1 cellular context compared by ENCODE assay signal in genomic region chr19:8259142-8259921, GRCh38.
TF ChIP-seq lines count a peak whose summit lies in the region.

No MANE protein-coding gene starts in this region.

TF ChIP-seq in HEK293, 187 proteins besides CTCF, POLR2A, EP300 and RAD21:
- TF ChIP-seq ZNF621 (tag by site-specific recombination; IDR thresholded peaks at IDR 0.05), result no peak
- TF ChIP-seq SP2 (tag by site-specific recombination; IDR thresholded peaks at IDR 0.05), result no peak
- no peak for TF ChIP-seq ZNF843 (tag by site-specific recombination; IDR thresholded peaks at IDR 0.05)
- no peak for TF ChIP-seq ZNF398 (tag by site-specific recombination; IDR thresholded peaks at IDR 0.05)
- no peak for TF ChIP-seq ZNF555 (tag by site-specific recombination; conservative IDR thresholded peaks at IDR 0.05)
- no peak for TF ChIP-seq ZSCAN30 (tag by site-specific recombination; IDR thresholded peaks at IDR 0.05)
- no peak for TF ChIP-seq MZF1 (tag by site-specific recombination; IDR thresholded peaks at IDR 0.05; ENCODE audit: borderline replicate concordance)
- TF ChIP-seq PBX3 (CRISPR knock-in tag; IDR thresholded peaks at IDR 0.05), result no peak
- peak; percentile 98 for TF ChIP-seq ZNF623 (tag by site-specific recombination; IDR thresholded peaks at IDR 0.05)
- TF ChIP-seq ZFP3 (tag by site-specific recombination; IDR thresholded peaks at IDR 0.05; ENCODE audit: low read depth), result peak; percentile 88
- TF ChIP-seq ZNF777 (tag by site-specific recombination; IDR thresholded peaks at IDR 0.05; ENCODE audit: borderline replicate concordance), result no peak
- TF ChIP-seq ZNF280D (tag by site-specific recombination; IDR thresholded peaks at IDR 0.05), result no peak
- no peak for TF ChIP-seq TCF7L2 (IDR thresholded peaks at IDR 0.05; ENCODE audit: borderline replicate concordance, low read depth, low read length)
- no peak for TF ChIP-seq ZNF561 (tag by site-specific recombination; IDR thresholded peaks at IDR 0.05; ENCODE audit: borderline replicate concordance)
- TF ChIP-seq EGR2 (tag by site-specific recombination; IDR thresholded peaks at IDR 0.05; ENCODE audit: low read depth), result 0 out of 2 replicates have a peak, but pooled peaks have one; percentile 48
- peak; percentile 52 for TF ChIP-seq ZFHX2 (tag by site-specific recombination; conservative IDR thresholded peaks at IDR 0.05)
- TF ChIP-seq ZNF16 (tag by site-specific recombination; IDR thresholded peaks at IDR 0.05; ENCODE audit: low read depth), result peak; percentile 46; the same call in 1 of the 2 replicates
- TF ChIP-seq ZBTB8A (tag by site-specific recombination; IDR thresholded peaks at IDR 0.05), result no peak
- TF ChIP-seq ZNF629 (tag by site-specific recombination; IDR thresholded peaks at IDR 0.05), result no peak
